10 cellular contexts compared by ENCODE assay signal in the genomic region with DNA sequence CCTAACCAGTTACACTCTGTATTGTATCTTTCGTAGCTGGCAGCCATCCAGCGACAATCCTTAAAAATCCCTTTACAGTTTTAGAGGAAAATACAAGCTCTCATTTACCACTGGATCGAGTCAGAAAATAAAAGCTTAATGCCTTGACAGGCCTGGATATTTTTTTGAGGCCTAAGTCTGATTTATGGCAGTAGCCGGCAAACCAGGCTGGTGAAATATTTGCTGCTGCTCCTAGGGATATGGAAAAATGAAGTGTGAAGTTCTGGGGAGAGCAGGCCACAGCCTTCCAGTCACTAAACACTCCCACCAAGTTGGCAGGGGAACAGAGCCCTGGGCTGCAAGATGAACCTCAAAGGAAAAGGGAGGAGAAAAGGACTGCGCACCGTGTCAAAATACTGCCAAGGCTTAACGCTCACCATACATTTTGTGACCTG.
DNase-seq lines count a peak whose midpoint lies in the region; ATAC-seq, FAIRE-seq and TF ChIP-seq lines count a peak whose summit lies in the region.
"Had no signal": no experiment of that assay in that cellular context is flagged by ENCODE, and none has a peak within 500 bp of the region (broad histone marks: within the 10 kb centered on the region; RNA-seq: fewer than 3 reads in every experiment).

No MANE protein-coding gene starts in this region.

- peak overlapping the region; percentile 35 for H2AFZ ChIP-seq in keratinocyte (ENCODE audit: control insufficient read depth, low read length)

- ATAC-seq in activated T-helper 17 cell treated with anti-CD3 and anti-CD28 coated beads, Interleukin-2, amount 50 U/mL, for 72 hours (replicated peaks) = no peak
- no peak for ATAC-seq in left cardiac atrium

- H3K36me3 ChIP-seq in keratinocyte (ENCODE audit: control insufficient read depth in 2 of 2, extremely low read depth in 1 of 2, insufficient read depth in 2 of 2, low read length in 2 of 2) (no peaks in the 10 kb centered on the region), thymus (ENCODE audit: control insufficient read depth, insufficient read depth) (no peaks in the 10 kb centered on the region), right atrium auricular region (no peaks in the 10 kb centered on the region)
- H3K36me3 ChIP-seq: pancreas had no signal

- peak; percentile 38 for DNase-seq in activated CD4-positive, alpha-beta T cell treated with anti-CD3 and anti-CD28 coated beads, Interleukin-2, amount 10 ng/mL, durations not matched to agents 24 days and 14 days
- DNase-seq in activated CD4-positive, alpha-beta T cell treated with anti-CD3 and anti-CD28 coated beads, Interleukin-2, amount 50 U/mL, for 48 hours = no peak
- DNase-seq in keratinocyte (ENCODE audit: low read depth, low spot score) (no peak), left cardiac atrium (no peak), NCI-H345 treated with DMSO at 0.1 percent for 48 hours (lab: John Stamatoyannopoulos, UW; ENCODE audit: unreplicated experiment) (no peak), right atrium auricular region (ENCODE audit: low spot score) (no peak)
- DNase-seq: NCI-H2171, pancreas had no signal

- no peaks in the 10 kb centered on the region for H4K20me1 ChIP-seq in keratinocyte (ENCODE audit: control insufficient read depth, extremely low read depth, insufficient read depth, low read length)

- H3K79me2 ChIP-seq in keratinocyte (ENCODE audit: control insufficient read depth, insufficient read depth, low read length) = no peaks in the 10 kb centered on the region

- H3K9ac ChIP-seq in keratinocyte (ENCODE audit: control insufficient read depth, extremely low read depth, insufficient read depth, low read length) = peak overlapping the region; percentile 74

- WGBS in thymus = 91% methylated on average over 7 of the region's 7 CpGs

- peak overlapping the region; percentile 18 for H3K27ac Mint-ChIP-seq in activated CD4-positive, alpha-beta T cell treated with anti-CD3 and anti-CD28 coated beads, Interleukin-2, amount 10 ng/mL, durations not matched to agents 24 days and 14 days
- H3K27ac Mint-ChIP-seq in activated T-helper 17 cell treated with anti-CD3 and anti-CD28 coated beads, Interleukin-2, amount 50 U/mL, for 72 hours = peak overlapping the region; percentile 81

- H3K4me3 Mint-ChIP-seq in activated CD4-positive, alpha-beta T cell treated with anti-CD3 and anti-CD28 coated beads, Interleukin-2, amount 10 ng/mL, durations not matched to agents 24 days and 14 days = no peak overlapping the region
- peak overlapping the region; percentile 46 for H3K4me3 Mint-ChIP-seq in activated T-helper 17 cell treated with anti-CD3 and anti-CD28 coated beads, Interleukin-2, amount 50 U/mL, for 72 hours

- peaks cover 2% of the 10 kb centered on the region for H3K36me3 Mint-ChIP-seq in activated CD4-positive, alpha-beta T cell treated with anti-CD3 and anti-CD28 coated beads, Interleukin-2, amount 10 ng/mL, durations not matched to agents 24 days and 14 days (ENCODE audit: low read depth)
- H3K36me3 Mint-ChIP-seq in activated T-helper 17 cell treated with anti-CD3 and anti-CD28 coated beads, Interleukin-2, amount 50 U/mL, for 72 hours (ENCODE audit: low read depth) = no peaks in the 10 kb centered on the region

- H3K27me3 ChIP-seq in keratinocyte (ENCODE audit: control insufficient read depth, extremely low read depth, insufficient read depth, low read length) = no peaks in the 10 kb centered on the region
- no peaks in the 10 kb centered on the region for H3K27me3 ChIP-seq in thymus (ENCODE audit: control insufficient read depth, insufficient read depth)
- no peaks in the 10 kb centered on the region for H3K27me3 ChIP-seq in right atrium auricular region
- H3K27me3 ChIP-seq: pancreas had no signal

- no peak overlapping the region for H3K4me3 ChIP-seq in keratinocyte (ENCODE audit: control insufficient read depth in 2 of 3, extremely low read depth in 1 of 3, insufficient read depth in 2 of 3, low read depth in 1 of 3, low read length in 3 of 3)
- no peak overlapping the region for H3K4me3 ChIP-seq in thymus (ENCODE audit: low read length)
- no peak overlapping the region for H3K4me3 ChIP-seq in right atrium auricular region
- H3K4me3 ChIP-seq: pancreas had no signal

- peak overlapping the region; percentile 45 for H3K4me2 ChIP-seq in keratinocyte (ENCODE audit: control insufficient read depth, extremely low read depth, insufficient read depth, low read depth, low read length)

- H3K4me1 ChIP-seq in keratinocyte (ENCODE audit: control insufficient read depth, extremely low read depth, insufficient read depth, low read length) (peaks cover 54% of the 10 kb centered on the region), thymus (ENCODE audit: control insufficient read depth, insufficient read depth, low read length) (no peaks in the 10 kb centered on the region), right atrium auricular region (peaks cover 0 to 7% of the 10 kb centered on the region in 2 donors)
- H3K4me1 ChIP-seq: pancreas had no signal

- no peaks in the 10 kb centered on the region for H3K9me1 ChIP-seq in keratinocyte (ENCODE audit: control insufficient read depth, extremely low read depth, insufficient read depth, low read length)

- no peaks in the 10 kb centered on the region for H3K9me3 Mint-ChIP-seq in activated CD4-positive, alpha-beta T cell treated with anti-CD3 and anti-CD28 coated beads, Interleukin-2, amount 10 ng/mL, durations not matched to agents 24 days and 14 days
- peaks cover 3% of the 10 kb centered on the region for H3K9me3 Mint-ChIP-seq in activated T-helper 17 cell treated with anti-CD3 and anti-CD28 coated beads, Interleukin-2, amount 50 U/mL, for 72 hours

- intact Hi-C loops in activated CD4-positive, alpha-beta T cell treated with anti-CD3 and anti-CD28 coated beads, Interleukin-2, amount 10 ng/mL, durations not matched to agents 24 days and 14 days (cut with micrococcal nuclease) = loop anchor here (1.0 to 10.0 kb wide), 3 partner anchors 34 to 120 kb away; no protein-coding TSS in a partner anchor
- intact Hi-C loops in left cardiac atrium (cut with DNase I) = no loop called here

- dilution Hi-C loops in keratinocyte (cut with MboI; ENCODE audit: extremely low pct_ligation_motif_present, low sequenced_read_pairs) = no loop called here

- no peaks in the 10 kb centered on the region for H3K9me3 ChIP-seq in keratinocyte (ENCODE audit: control insufficient read depth, low read depth, low read length)
- H3K9me3 ChIP-seq in thymus (ENCODE audit: control insufficient read depth) = no peaks in the 10 kb centered on the region
- H3K9me3 ChIP-seq in right atrium auricular region = no peaks in the 10 kb centered on the region
- H3K9me3 ChIP-seq: pancreas had no signal

- no peaks in the 10 kb centered on the region for H3K27me3 Mint-ChIP-seq in activated CD4-positive, alpha-beta T cell treated with anti-CD3 and anti-CD28 coated beads, Interleukin-2, amount 10 ng/mL, durations not matched to agents 24 days and 14 days
- no peaks in the 10 kb centered on the region for H3K27me3 Mint-ChIP-seq in activated T-helper 17 cell treated with anti-CD3 and anti-CD28 coated beads, Interleukin-2, amount 50 U/mL, for 72 hours

- FAIRE-seq in keratinocyte (lab: Jason Lieb, UNC) = no peak
- FAIRE-seq: pancreas had no signal

- H3K27ac ChIP-seq in keratinocyte (ENCODE audit: control insufficient read depth, insufficient read depth, low read length) (peak overlapping the region; percentile 97), thymus (ENCODE audit: low read depth) (peak overlapping the region; percentile 36), right atrium auricular region (no peak overlapping the region)

- no peak for TF ChIP-seq CTCF in keratinocyte (optimal IDR thresholded peaks at IDR 0.05 in 1 of 3, IDR thresholded peaks at IDR 0.05 in 1 of 3, conservative IDR thresholded peaks at IDR 0.05 in 1 of 3; ENCODE audit: extremely low read depth in 1 of 3, insufficient read depth in 2 of 3, low read length in 3 of 3)
- TF ChIP-seq CTCF in right atrium auricular region (IDR thresholded peaks at IDR 0.05) = no peak

- peaks cover 76% of the 10 kb centered on the region for H3K4me1 Mint-ChIP-seq in activated CD4-positive, alpha-beta T cell treated with anti-CD3 and anti-CD28 coated beads, Interleukin-2, amount 10 ng/mL, durations not matched to agents 24 days and 14 days
- peaks cover 80% of the 10 kb centered on the region for H3K4me1 Mint-ChIP-seq in activated T-helper 17 cell treated with anti-CD3 and anti-CD28 coated beads, Interleukin-2, amount 50 U/mL, for 72 hours

Comparison
In these comparisons a context has a peak if more than half of its experiments do, and no peak if none do; other contexts are left out.
1. H3K27ac ChIP-seq: peak in keratinocyte (single experiment) and thymus (single experiment); none in right atrium auricular region (0 of 2).